ENCODE assay signal across 22 cellular contexts in the genomic region with DNA sequence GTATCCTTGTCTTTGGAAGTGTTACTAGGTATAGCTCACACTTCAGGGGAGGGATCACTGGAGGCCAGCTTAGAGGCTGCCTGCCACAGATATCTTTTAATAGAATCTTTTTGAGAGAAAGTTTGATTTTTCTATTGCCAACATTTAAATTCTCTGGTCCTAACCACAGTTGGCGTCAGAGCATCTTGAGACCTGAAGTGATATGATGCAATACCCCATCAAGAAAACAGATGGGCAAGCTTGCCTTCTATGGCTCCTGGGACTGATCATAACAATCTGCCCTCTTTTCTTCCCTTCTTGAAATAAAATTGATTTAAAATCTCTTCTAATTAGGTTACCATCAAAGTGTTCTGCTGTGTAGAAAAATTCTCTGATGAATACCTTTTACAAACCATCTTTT.
"Had no signal": no experiment of that assay in that cellular context is flagged by ENCODE, and none has a peak within 500 bp of the region (broad histone marks: within the 10 kb centered on the region; RNA-seq: fewer than 3 reads in every experiment).

No MANE protein-coding gene starts in this region.

- H3K27ac ChIP-seq: esophagus muscularis mucosa, heart left ventricle, pancreas, suprapubic skin, thyroid gland had no signal

- H3K4me2 ChIP-seq: smooth muscle cell had no signal

- H3K9me3 ChIP-seq: pancreas, thyroid gland had no signal

- H3K4me3 ChIP-seq: esophagus muscularis mucosa, heart left ventricle, lung, pancreas, smooth muscle cell, suprapubic skin, thyroid gland had no signal

- H3K27me3 ChIP-seq: esophagus muscularis mucosa, pancreas, suprapubic skin, thyroid gland had no signal

- FAIRE-seq: endometrium, pancreas, urothelium cell line had no signal

- H3K4me1 ChIP-seq: esophagus muscularis mucosa, heart left ventricle, pancreas, suprapubic skin, thyroid gland had no signal

- H3K36me3 ChIP-seq: esophagus muscularis mucosa, heart left ventricle, pancreas, suprapubic skin had no signal

- DNase-seq: cortex of kidney; effector memory CD4-positive, alpha-beta T cell; foreskin melanocyte; heart left ventricle; hippocampal formation; left colon; left ventricle myocardium superior; mesenchymal stem cell; midbrain; naive B cell; occipital lobe; pancreas; right cardiac atrium; stimulated activated CD4-positive, alpha-beta T cell treated with anti-CD3 and anti-CD28 coated beads, Interleukin-2, amount 100 ng/mL, for 48 hours; stimulated activated naive CD8-positive, alpha-beta T cell treated with anti-CD3 and anti-CD28 coated beads, Interleukin-15, Interleukin-2, amounts not matched to agents 100 U/mL and 50 U/mL, for 24 hours; thyroid gland had no signal

- ATAC-seq: heart left ventricle; left colon; left ventricle myocardium superior; pancreas; right cardiac atrium; stimulated activated naive CD8-positive, alpha-beta T cell treated with anti-CD3 and anti-CD28 coated beads, Interleukin-15, Interleukin-2, amounts not matched to agents 100 U/mL and 50 U/mL, for 24 hours had no signal
